Comparison of ENCODE assay signal across 27 cellular contexts in genomic region chr5:60872892-60873291, GRCh38.
"Had no signal": no experiment of that assay in that cellular context is flagged by ENCODE, and none has a peak within 500 bp of the region (broad histone marks: within the 10 kb centered on the region; RNA-seq: fewer than 3 reads in every experiment).

No MANE protein-coding gene starts in this region.

- H3K9me3 ChIP-seq: testis, thyroid gland, vagina had no signal

- DNase-seq: stimulated activated CD4-positive, alpha-beta T cell treated with anti-CD3 and anti-CD28 coated beads, Interleukin-2, amount 100 ng/mL, for 48 hours; stimulated activated CD4-positive, alpha-beta T cell treated with anti-CD3 and anti-CD28 coated beads, Interleukin-4, amount 100 ng/mL, for 1 hour; stimulated activated CD4-positive, alpha-beta T cell treated with anti-CD3 and anti-CD28 coated beads, Interleukin-4, amount 100 ng/mL, for 24 hours; stimulated activated CD4-positive, alpha-beta T cell treated with anti-CD3 and anti-CD28 coated beads, Interleukin-4, amount 100 ng/mL, for 4 hours; stimulated activated CD8-positive, alpha-beta memory T cell treated with anti-CD3 and anti-CD28 coated beads, Interleukin-4, amount 100 ng/mL, for 48 hours; stimulated activated naive B cell treated with anti-CD40 and anti-IgM and Interleukin-4, amounts not matched to agents 10 μg/mL and 1 μg/mL and 100 μg/mL, for 72 hours; stimulated activated naive CD4-positive, alpha-beta T cell; stimulated activated naive CD4-positive, alpha-beta T cell treated with Interleukin-2 at 50 U/mL for 16 hours; stimulated activated naive CD8-positive, alpha-beta T cell treated with anti-CD3 and anti-CD28 coated beads, Interleukin-15, amount 100 ng/mL, for 72 hours; stimulated activated naive CD8-positive, alpha-beta T cell treated with anti-CD3 and anti-CD28 coated beads, Interleukin-15, Interleukin-2, amounts not matched to agents 100 U/mL and 50 U/mL, for 24 hours; stomach; substantia nigra; testis; thyroid gland; tibial artery; transverse colon; trophoblast cell; upper lobe of left lung; upper lobe of right lung; uterus had no signal

- FAIRE-seq: urothelium cell line had no signal

- ATAC-seq: stimulated activated effector memory CD8-positive, alpha-beta T cell treated with anti-CD3 and anti-CD28 coated beads, Interleukin-12 subunit alpha, Interleukin-12 subunit beta, amount 100 ng/mL, for 72 hours; stimulated activated memory B cell treated with anti-CD40 and anti-IgM and Interleukin-4, amounts not matched to agents 10 μg/mL and 1 μg/mL and 100 μg/mL, for 72 hours; stimulated activated naive B cell treated with anti-CD40 and anti-IgM and Interleukin-4, amounts not matched to agents 10 μg/mL and 1 μg/mL and 100 μg/mL, for 72 hours; stimulated activated naive CD8-positive, alpha-beta T cell treated with anti-CD3 and anti-CD28 coated beads, Interleukin-15, amount 100 ng/mL, for 72 hours; stimulated activated naive CD8-positive, alpha-beta T cell treated with anti-CD3 and anti-CD28 coated beads, Interleukin-15, Interleukin-2, amounts not matched to agents 100 U/mL and 50 U/mL, for 24 hours; upper lobe of right lung had no signal

- H3K4me1 ChIP-seq: stomach, suprapubic skin, testis, thyroid gland, tibial artery, tibial nerve, transverse colon, upper lobe of left lung, upper lobe of right lung, uterus, vagina had no signal

- H3K27me3 ChIP-seq: stomach, suprapubic skin, testis, thyroid gland, tibial artery, tibial nerve, transverse colon, upper lobe of left lung, upper lobe of right lung, uterus, vagina had no signal

- H3K36me3 ChIP-seq: suprapubic skin, thoracic aorta, thyroid gland, transverse colon, upper lobe of left lung, upper lobe of right lung, uterus, vagina had no signal

- H3K4me3 ChIP-seq: stomach, suprapubic skin, testis, thoracic aorta, thyroid gland, tibial artery, tibial nerve, transverse colon, upper lobe of left lung, upper lobe of right lung, uterus, vagina had no signal

- H3K27ac ChIP-seq: stomach, suprapubic skin, testis, thoracic aorta, thyroid gland, tibial artery, tibial nerve, transverse colon, upper lobe of left lung, upper lobe of right lung, uterus, vagina had no signal
